25 cellular contexts compared by ENCODE assay signal in genomic region chr7:99235925-99236324, GRCh38. TPM values are rescaled to one million over a fixed set of nuclear protein-coding genes. Genes with fewer than 3 reads are reported as not detected.
"Had no signal": no experiment of that assay in that cellular context is flagged by ENCODE, and none has a peak within 500 bp of the region (broad histone marks: within the 10 kb centered on the region; RNA-seq: fewer than 3 reads in every experiment).

No MANE protein-coding gene starts in this region.

- H3K27ac ChIP-seq: adrenal gland, breast epithelium, WERI-Rb-1 had no signal

- H3K27me3 ChIP-seq: adrenal gland, breast epithelium had no signal

- ATAC-seq: activated CD4-positive, alpha-beta T cell treated with anti-CD3 and anti-CD28 coated beads for 36 hours; activated CD8-positive, alpha-beta T cell treated with anti-CD3 and anti-CD28 coated beads for 36 hours; PC-3; T-cell had no signal

- H3K36me3 ChIP-seq: adrenal gland, breast epithelium, WERI-Rb-1 had no signal

- H3K9me3 ChIP-seq: adrenal gland had no signal

- H3K4me3 ChIP-seq: adrenal gland, breast epithelium had no signal

- DNase-seq: activated CD4-positive, alpha-beta T cell treated with anti-CD3 and anti-CD28 coated beads for 36 hours; activated CD4-positive, alpha-beta T cell treated with anti-CD3 and anti-CD28 coated beads, Interleukin-2, amount 50 U/mL, for 1 hour; activated CD8-positive, alpha-beta memory T cell treated with anti-CD3 and anti-CD28 coated beads, Interleukin-2, amount 50 U/mL, for 48 hours; activated CD8-positive, alpha-beta T cell treated with anti-CD3 and anti-CD28 coated beads for 36 hours; activated naive CD4-positive, alpha-beta T cell treated with anti-CD3 and anti-CD28 coated beads, Interleukin-2, amount 50 U/mL, for 16 hours; activated naive CD8-positive, alpha-beta T cell treated with anti-CD3 and anti-CD28 coated beads, Interleukin-2, amount 10 ng/mL, durations not matched to agents 7 days and 5 days; activated T-cell treated with anti-CD3 and anti-CD28 coated beads, Interleukin-2, amount 50 U/mL, for 1 hour; adrenal gland; anterior cingulate cortex; caudate nucleus; Kasumi-1; NCI-H1105 treated with DMSO at 0.1 percent for 48 hours; NCI-H1436 treated with DMSO at 0.1 percent for 48 hours; NCI-H187; NCI-H2081; NCI-H510A treated with DMSO at 0.1 percent for 48 hours; PC-3; SIG-M5; T-cell; T-helper 2 cell; T1000; WERI-Rb-1 had no signal

- H3K4me1 ChIP-seq: adrenal gland, breast epithelium had no signal

RNA-seq across cellular contexts. Expression of gene KPNA7, which starts 28.0 kb away (rescaled TPM):
- total RNA-seq: activated CD4-positive, alpha-beta T cell treated with anti-CD3 and anti-CD28 coated beads for 36 hours; activated naive CD8-positive, alpha-beta T cell treated with anti-CD3 and anti-CD28 coated beads, Interleukin-2, amount 10 ng/mL, durations not matched to agents 7 days and 5 days; adrenal gland; chondrocyte; RPMI7951 had no signal

RNA-seq across cellular contexts. Expression of gene MYH16, which starts 36.7 kb away (rescaled TPM):
- total RNA-seq: activated CD4-positive, alpha-beta T cell treated with anti-CD3 and anti-CD28 coated beads for 36 hours; activated CD8-positive, alpha-beta T cell treated with anti-CD3 and anti-CD28 coated beads for 36 hours; activated naive CD8-positive, alpha-beta T cell treated with anti-CD3 and anti-CD28 coated beads, Interleukin-2, amount 10 ng/mL, durations not matched to agents 7 days and 5 days; adrenal gland; breast epithelium; chondrocyte; T-cell had no signal
